Comparison of ENCODE assay signal across 1 cellular context in genomic region chr6:82704048-82704447, GRCh38.
TF ChIP-seq lines count a peak whose summit lies in the region.

No MANE protein-coding gene starts in this region.

TF ChIP-seq in K562, 482 proteins besides CTCF, POLR2A, EP300 and RAD21 (continued from another document):
- TF ChIP-seq ATF4 (CRISPR knock-in tag; IDR thresholded peaks at IDR 0.05), result no peak
- TF ChIP-seq ZNF639 (CRISPR knock-in tag; conservative IDR thresholded peaks at IDR 0.05 in 1 of 2, IDR thresholded peaks at IDR 0.05 in 1 of 2), result no peak
- TF ChIP-seq MAFK (IDR thresholded peaks at IDR 0.05; ENCODE audit: low read length), result peak; percentile 87
- no peak for TF ChIP-seq ETV1 (tag; conservative IDR thresholded peaks at IDR 0.05; ENCODE audit: low read depth)
- TF ChIP-seq ZBTB40 (IDR thresholded peaks at IDR 0.05), result 0 out of 2 replicates have a peak, but pooled peaks have one; percentile 33
- no peak for TF ChIP-seq ZBTB40 (CRISPR knock-in tag; IDR thresholded peaks at IDR 0.05)
- no peak for TF ChIP-seq ZNF318 (IDR thresholded peaks at IDR 0.05; ENCODE audit: borderline replicate concordance in 1 of 2, low read depth in 1 of 2)
- peak; percentile 97 for TF ChIP-seq MAFG (tag; conservative IDR thresholded peaks at IDR 0.05)
- peak; percentile 47 to 50; a peak in 1 of 4 replicates for TF ChIP-seq FOXK2 (conservative IDR thresholded peaks at IDR 0.05 in 1 of 2, IDR thresholded peaks at IDR 0.05 in 1 of 2; ENCODE audit: low read depth in 2 of 2)
- TF ChIP-seq C11orf30 (IDR thresholded peaks at IDR 0.05; ENCODE audit: low read depth), result peak; percentile 93
- TF ChIP-seq PCBP1 (IDR thresholded peaks at IDR 0.05; ENCODE audit: low read depth, low read length, poor library complexity, severe bottlenecking), result no peak
- TF ChIP-seq MAFF (IDR thresholded peaks at IDR 0.05; ENCODE audit: low read length), result peak; percentile 84
- TF ChIP-seq FOSL1 (tag; conservative IDR thresholded peaks at IDR 0.05), result peak; percentile 88
- TF ChIP-seq CHAMP1 (IDR thresholded peaks at IDR 0.05), result no peak
- TF ChIP-seq ZFP36 (IDR thresholded peaks at IDR 0.05; ENCODE audit: low read depth, low read length, partially characterized antibody), result no peak
- 0 out of 2 replicates have a peak, but pooled peaks have one; percentile 15 for TF ChIP-seq DPF2 (IDR thresholded peaks at IDR 0.05)
- no peak for TF ChIP-seq CEBPB (tag; IDR thresholded peaks at IDR 0.05)
TF ChIP-seq in K562: peak in this region for 12.
